ENCODE assay signal across 6 cellular contexts in genomic region chr4:38354421-38354820, GRCh38.
"Had no signal": no experiment of that assay in that cellular context is flagged by ENCODE, and none has a peak within 500 bp of the region (broad histone marks: within the 10 kb centered on the region; RNA-seq: fewer than 3 reads in every experiment).

No MANE protein-coding gene starts in this region.

- H3K4me3 ChIP-seq: GM12878 had no signal

- FAIRE-seq: G401.6, GM12878, GM12892, GM19239 had no signal

- DNase-seq: GDM1, GF-D8 had no signal

- ATAC-seq: GM12878 had no signal
